In the genomic region with DNA sequence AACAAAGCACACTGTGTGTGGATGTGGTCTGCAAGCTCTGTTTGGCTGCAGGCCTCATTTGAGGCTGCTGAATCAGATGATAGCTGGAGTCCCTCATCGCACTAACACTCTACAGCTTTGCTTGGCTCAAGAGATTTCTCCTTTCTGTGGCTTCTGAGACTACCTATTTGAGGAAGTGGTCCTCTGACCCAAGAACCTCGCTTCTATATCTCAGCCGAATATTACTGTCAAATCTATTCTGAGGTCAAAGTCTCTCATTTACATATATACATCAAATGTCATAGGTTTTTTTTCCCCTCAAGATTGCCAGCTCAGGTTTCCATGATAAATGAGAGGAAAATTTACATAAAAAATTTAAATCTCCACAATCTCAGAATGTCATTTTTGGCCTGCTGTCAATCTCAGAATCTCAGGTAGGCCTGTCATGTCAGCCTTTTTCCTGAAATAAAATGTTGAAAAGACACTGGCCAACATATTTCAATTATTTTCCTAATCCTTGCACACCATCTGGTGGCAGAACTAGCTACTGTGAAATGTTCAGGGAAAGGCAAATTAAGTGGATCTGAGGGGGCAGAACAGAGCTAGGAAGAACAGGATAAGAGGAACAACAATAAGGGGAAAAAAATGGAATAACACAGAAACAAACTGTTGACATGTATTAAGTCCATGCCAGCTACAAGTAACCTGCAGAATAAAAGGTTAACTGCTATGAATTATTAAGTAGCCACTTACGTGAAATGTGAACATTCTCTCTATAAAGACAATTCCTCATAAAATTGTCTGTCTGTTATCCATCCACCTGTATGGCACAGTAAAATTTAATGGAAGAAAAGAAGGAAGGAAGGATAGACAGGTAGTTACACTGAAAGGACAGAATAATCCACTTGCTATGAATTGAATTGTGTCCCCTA, we compare ENCODE assay signal across 8 cellular contexts. TPM values are rescaled to one million over a fixed set of nuclear protein-coding genes. Genes with fewer than 3 reads are reported as not detected.
DNase-seq lines count a peak whose midpoint lies in the region; ATAC-seq and TF ChIP-seq lines count a peak whose summit lies in the region.

No MANE protein-coding gene starts in this region.

- DNase-seq in DMS114 treated with DMSO at 0.1 percent for 48 hours (lab: John Stamatoyannopoulos, UW; ENCODE audit: unreplicated experiment) (peak; percentile 42), NCI-H460 (ENCODE audit: extremely low read depth, low read depth) (peak; percentile 70), coronary artery (ENCODE audit: low spot score) (no peak), mesendoderm (peak; percentile 42), T-helper 9 cell (no peak)
- no peak for DNase-seq in activated naive CD4-positive, alpha-beta T cell treated with anti-CD3 and anti-CD28 coated beads for 36 hours

- H2AK5ac ChIP-seq in mesendoderm (ENCODE audit: low read length) = no peak overlapping the region

- H3K4me3 ChIP-seq in coronary artery (no peak overlapping the region), mesendoderm (ENCODE audit: low read length) (no peak overlapping the region)

- TF ChIP-seq CTCF in coronary artery (IDR thresholded peaks at IDR 0.05) = peak; percentile 16

- no peak overlapping the region for H3K27ac ChIP-seq in coronary artery
- H3K27ac ChIP-seq in mesendoderm (ENCODE audit: low read depth, low read length) = no peak overlapping the region

- H3K4me3 Mint-ChIP-seq in activated naive CD4-positive, alpha-beta T cell treated with anti-CD3 and anti-CD28 coated beads for 36 hours = no peak overlapping the region

- H3K36me3 Mint-ChIP-seq in activated naive CD4-positive, alpha-beta T cell treated with anti-CD3 and anti-CD28 coated beads for 36 hours (ENCODE audit: low read depth) = no peaks in the 10 kb centered on the region

- H3K9ac ChIP-seq in mesendoderm (ENCODE audit: low read length) = no peak overlapping the region

- no peaks in the 10 kb centered on the region for H3K27me3 ChIP-seq in mesendoderm (ENCODE audit: insufficient read depth, low read length, poor library complexity)

- H3K4ac ChIP-seq in mesendoderm (ENCODE audit: low read depth, low read length) = no peak overlapping the region

- H3K36me3 ChIP-seq in mesendoderm (ENCODE audit: control insufficient read depth, insufficient read depth, low read length) = no peaks in the 10 kb centered on the region

- H3K27me3 Mint-ChIP-seq in activated naive CD4-positive, alpha-beta T cell treated with anti-CD3 and anti-CD28 coated beads for 36 hours (ENCODE audit: low read depth) = no peaks in the 10 kb centered on the region

- CTCF ChIA-PET in activated naive CD4-positive, alpha-beta T cell treated with anti-CD3 and anti-CD28 coated beads for 36 hours (lab: Charles Lee) = interaction anchor here (1.1 kb wide), 1 partner anchor 18 kb away, joined by 6 read pairs; no protein-coding TSS in a partner anchor

- H2BK5ac ChIP-seq in mesendoderm (ENCODE audit: low read length) = no peak overlapping the region

- H3K56ac ChIP-seq in mesendoderm (ENCODE audit: low read length) = no peak overlapping the region

- no peak overlapping the region for H2BK120ac ChIP-seq in mesendoderm (ENCODE audit: low read depth, low read length)

- H3K9me3 Mint-ChIP-seq in activated naive CD4-positive, alpha-beta T cell treated with anti-CD3 and anti-CD28 coated beads for 36 hours = peaks cover 4% of the 10 kb centered on the region

- H3K79me2 ChIP-seq in mesendoderm (ENCODE audit: control insufficient read depth, insufficient read depth, low read length) = no peaks in the 10 kb centered on the region

- H3K27ac Mint-ChIP-seq in activated naive CD4-positive, alpha-beta T cell treated with anti-CD3 and anti-CD28 coated beads for 36 hours = no peak overlapping the region

- no peak overlapping the region for H3K23ac ChIP-seq in mesendoderm (ENCODE audit: low read length)

- H2BK15ac ChIP-seq in mesendoderm (replicated peaks; ENCODE audit: low read depth) = no peak overlapping the region

- intact Hi-C loops in activated naive CD4-positive, alpha-beta T cell treated with anti-CD3 and anti-CD28 coated beads for 36 hours (cut with micrococcal nuclease) = loop anchor here (1.0 kb wide), 1 partner anchor 71 kb away; no protein-coding TSS in a partner anchor

- peaks cover 8% of the 10 kb centered on the region for H3K4me1 Mint-ChIP-seq in activated naive CD4-positive, alpha-beta T cell treated with anti-CD3 and anti-CD28 coated beads for 36 hours (ENCODE audit: low read depth)

- H3K79me1 ChIP-seq in mesendoderm (ENCODE audit: low read length) = no peaks in the 10 kb centered on the region

- H3K4me1 ChIP-seq in mesendoderm (ENCODE audit: control insufficient read depth, low read depth, low read length) = no peaks in the 10 kb centered on the region

- H4K5ac ChIP-seq in mesendoderm (ENCODE audit: low read length) = no peak overlapping the region

- WGBS in mesendoderm (ENCODE audit: extremely low coverage, insufficient coverage, low lambda C conversion rate) = no CpG with 5 or more reads among the region's 4 CpGs

- ATAC-seq in GM19328 (IDR thresholded peaks at IDR 0.05; ENCODE audit: unreplicated experiment) = peak; percentile 94
- peak; percentile 99 for ATAC-seq in HG03139 (IDR thresholded peaks at IDR 0.05; ENCODE audit: unreplicated experiment)

- H3K4me2 ChIP-seq in mesendoderm (ENCODE audit: low read length) = no peak overlapping the region

- no peak overlapping the region for H4K8ac ChIP-seq in mesendoderm (ENCODE audit: low read depth, low read length)

- H3K18ac ChIP-seq in mesendoderm (ENCODE audit: low read length) = no peak overlapping the region

RNA-seq across cellular contexts. Expression of a gene that starts 39.3 kb away (rescaled TPM):
- 8.4 and 13.2 TPM in 2 replicates for total RNA-seq in NCI-H460 (2014; rRNA removed; shearing (Covaris generic))
- polyA plus RNA-seq in NCI-H460 (2014; cell fraction: nucleus; rRNA removed) = 10.7 and 10.8 TPM in 2 replicates
- 6.5 TPM for polyA plus RNA-seq in mesendoderm (2013, experiment 1 of 2)
- polyA plus RNA-seq in mesendoderm (2013, experiment 2 of 2) = 7.3 TPM
- 10 to 100 TPM; 10.7 to 12.8 TPM for total RNA-seq in activated naive CD4-positive, alpha-beta T cell treated with anti-CD3 and anti-CD28 coated beads for 36 hours

Comparison
In these comparisons a context has a peak if more than half of its experiments do, and no peak if none do; other contexts are left out.
1. DNase-seq: peak in DMS114 treated with DMSO at 0.1 percent for 48 hours (single experiment), NCI-H460 (single experiment) and mesendoderm (single experiment); none in coronary artery (single experiment), T-helper 9 cell (single experiment) and activated naive CD4-positive, alpha-beta T cell treated with anti-CD3 and anti-CD28 coated beads for 36 hours (single experiment).